Comparison of ENCODE assay signal across 9 cellular contexts in genomic region chr4:47031011-47031678, GRCh38. TPM values are rescaled to one million over a fixed set of nuclear protein-coding genes. Genes with fewer than 3 reads are reported as not detected.
A peak's percentile ranks its signal among the peaks of the same experiment; 100 is the strongest.
DNase-seq lines count a peak whose midpoint lies in the region; ATAC-seq and TF ChIP-seq lines count a peak whose summit lies in the region.
"Had no signal": no experiment of that assay in that cellular context is flagged by ENCODE, and none has a peak within 500 bp of the region (broad histone marks: within the 10 kb centered on the region; RNA-seq: fewer than 3 reads in every experiment).

TSS of gene GABRB1 (plus strand) at chr4:47031567.

- BruUV-seq in MCF 10A (replicated peaks; lab: Mats Ljungman, UMichigan): no TSS peak

- no peak within 1 kb of the TSS for H3K9ac ChIP-seq in rectal smooth muscle tissue (ENCODE audit: low read length)

- peaks cover 13% of the 10 kb centered on the region for H3K4me1 Mint-ChIP-seq in MCF 10A (ENCODE audit: insufficient read depth, unreplicated experiment)

- H3K9me3 ChIP-seq in iPS DF 6.9 (ENCODE audit: control insufficient read depth, insufficient read depth, low read length): peaks cover 2% of the 10 kb centered on the region; the same call in 1 of the 2 replicates

- no peaks in the 10 kb centered on the region for H3K36me3 ChIP-seq in GM06990 (ENCODE audit: control insufficient read depth, insufficient read depth, low read length)
- H3K36me3 ChIP-seq in iPS DF 6.9 (ENCODE audit: control insufficient read depth, insufficient read depth, low read length): no peaks in the 10 kb centered on the region
- H3K36me3 ChIP-seq in rectal smooth muscle tissue (ENCODE audit: control insufficient read depth, insufficient read depth, low read length): no peaks in the 10 kb centered on the region

- H3K27me3 Mint-ChIP-seq in MCF 10A (ENCODE audit: insufficient read depth, unreplicated experiment): peaks cover 75% of the 10 kb centered on the region

- no peak for ATAC-seq in GM18909 (IDR thresholded peaks at IDR 0.05; ENCODE audit: poor library complexity, unreplicated experiment)

- CTCF ChIA-PET in MCF 10A (lab: Yijun Ruan, JAX): no interaction called here

- H3K4me3 Mint-ChIP-seq in MCF 10A (ENCODE audit: unreplicated experiment): peak within 1 kb of the TSS; percentile 50

- WGBS in iPS DF 6.9 (ENCODE audit: insufficient coverage, insufficient read length): no CpG with 5 or more reads among the region's 20 CpGs

- no peaks in the 10 kb centered on the region for H3K36me3 Mint-ChIP-seq in MCF 10A (ENCODE audit: insufficient read depth, unreplicated experiment)

- H3K27ac Mint-ChIP-seq in MCF 10A (ENCODE audit: low read depth, unreplicated experiment): no peak within 1 kb of the TSS

- peak; percentile 9 for DNase-seq in GM06990 (ENCODE audit: extremely low read depth, insufficient read length)
- DNase-seq in NCI-H69 (lab: John Stamatoyannopoulos, UW): peak; percentile 2
- DNase-seq in MCF 10A (ENCODE audit: unreplicated experiment): peak; percentile 17
- no peak for DNase-seq in iPS DF 6.9 (ENCODE audit: low read depth, low spot score)
- no peak for DNase-seq in germinal center (ENCODE audit: low spot score)
- DNase-seq in GM20000 (ENCODE audit: low spot score): no peak

- no peaks in the 10 kb centered on the region for H3K4me1 ChIP-seq in iPS DF 6.9 (ENCODE audit: control insufficient read depth, insufficient read depth, low read length)
- H3K4me1 ChIP-seq in rectal smooth muscle tissue (ENCODE audit: control insufficient read depth, insufficient read depth, low read length): no peaks in the 10 kb centered on the region

- peak within 1 kb of the TSS; percentile 6 for H3K4me3 ChIP-seq in GM06990 (replicated peaks; ENCODE audit: low read depth, low read length)
- peak within 1 kb of the TSS; percentile 62; the same call in 1 of the 2 replicates for H3K4me3 ChIP-seq in iPS DF 6.9 (ENCODE audit: low read length)
- H3K4me3 ChIP-seq in rectal smooth muscle tissue (ENCODE audit: low read length): peak within 1 kb of the TSS; percentile 61

- intact Hi-C loops in MCF 10A (cut with micrococcal nuclease): no loop called here

- H3K27me3 ChIP-seq in GM06990 (replicated peaks; ENCODE audit: control insufficient read depth, insufficient read depth, low read length) (no peaks in the 10 kb centered on the region; the same call in 1 of the 2 replicates), iPS DF 6.9 (ENCODE audit: control insufficient read depth, insufficient read depth, low read length) (no peaks in the 10 kb centered on the region; the same call in 1 of the 2 replicates), rectal smooth muscle tissue (ENCODE audit: control insufficient read depth, insufficient read depth, low read length) (no peaks in the 10 kb centered on the region)

- POLR2A ChIA-PET in MCF 10A (lab: Yijun Ruan, JAX): interaction anchor here (0.6 to 0.8 kb wide), 2 partner anchors 32 to 533 kb away, joined by 3 to 4 read pairs; no protein-coding TSS in a partner anchor

- TF ChIP-seq CTCF in GM06990 (IDR thresholded peaks at IDR 0.05; ENCODE audit: insufficient read depth, low read length, poor library complexity, severe bottlenecking) (no peak), MCF 10A (IDR thresholded peaks at IDR 0.05; ENCODE audit: unreplicated experiment) (no peak), GM20000 (IDR thresholded peaks at IDR 0.05; ENCODE audit: extremely low read depth, missing control alignments) (no peak)

- H3K27ac ChIP-seq in iPS DF 6.9 (ENCODE audit: low read length) (no peak within 1 kb of the TSS), rectal smooth muscle tissue (ENCODE audit: low read depth, low read length) (no peak within 1 kb of the TSS)

- no peaks in the 10 kb centered on the region for H3K9me3 Mint-ChIP-seq in MCF 10A (ENCODE audit: unreplicated experiment)

RNA-seq across cellular contexts. Expression of gene GABRB1, which starts in this region (rescaled TPM):
- total RNA-seq in MCF 10A (2022): not detected in 2 replicates
- total RNA-seq: subcutaneous adipose tissue had no signal

Comparison
In these comparisons a context has a peak if more than half of its experiments do, and no peak if none do; other contexts are left out.
1. Peak in DNase-seq in MCF 10A; RNA of the gene not detected or under 1 TPM.
2. DNase-seq: peak in GM06990 (single experiment) and NCI-H69 (single experiment); none in iPS DF 6.9 (single experiment), germinal center (single experiment) and GM20000 (single experiment).
3. H3K4me3 ChIP-seq: peak in every context shown above with its lines; median percentile 62 in iPS DF 6.9; 61 in rectal smooth muscle tissue; 6 in GM06990.